ENCODE assay signal across 8 cellular contexts in the genomic region with DNA sequence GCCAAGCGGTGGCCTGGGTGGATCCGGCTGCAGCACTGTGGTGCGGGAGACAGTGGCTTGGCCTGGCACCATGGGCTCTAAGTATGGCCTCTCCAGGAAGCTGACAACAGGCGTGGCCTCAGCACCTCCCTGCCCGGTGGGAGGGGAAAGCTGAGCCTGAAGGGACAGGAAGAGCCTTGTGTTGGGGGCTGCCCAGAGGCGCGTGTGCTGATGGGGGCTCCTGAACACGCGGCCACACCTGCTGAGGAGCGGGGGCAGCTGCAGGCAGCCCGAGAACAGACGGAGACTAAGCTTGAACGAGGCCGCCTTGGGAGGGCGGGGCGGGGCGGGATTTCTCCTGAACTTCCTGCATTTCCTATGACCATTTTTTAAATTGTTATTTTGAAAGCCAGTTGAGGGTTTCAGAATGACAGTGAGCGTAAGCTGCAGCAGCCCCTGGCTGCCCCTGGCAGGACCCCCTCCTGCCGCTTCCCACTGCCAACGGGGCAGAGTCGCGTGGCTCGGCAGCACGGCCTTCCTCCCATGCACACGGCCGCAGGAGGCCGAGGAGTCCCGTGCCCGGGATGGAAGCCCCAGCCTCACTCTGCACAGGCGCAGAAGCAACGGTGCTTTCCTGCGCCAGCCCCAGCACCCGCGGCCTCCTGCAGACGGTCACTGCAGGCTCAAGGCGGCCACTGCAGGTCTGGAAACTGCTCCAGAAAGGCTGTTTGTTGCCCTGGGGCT. TPM values are rescaled to one million over a fixed set of nuclear protein-coding genes. Genes with fewer than 3 reads are reported as not detected.
A peak's percentile ranks its signal among the peaks of the same experiment; 100 is the strongest.
DNase-seq lines count a peak whose midpoint lies in the region; ATAC-seq and TF ChIP-seq lines count a peak whose summit lies in the region.

No MANE protein-coding gene starts in this region.

- TF ChIP-seq POLR2A in transverse colon (IDR thresholded peaks at IDR 0.05), result no peak

- peaks cover 16% of the 10 kb centered on the region for H3K4me1 ChIP-seq in CD4-positive, alpha-beta memory T cell (ENCODE audit: insufficient read depth, low read length)
- peaks cover 0 to 14% (median 5%) of the 10 kb centered on the region in 4 donors for H3K4me1 ChIP-seq in transverse colon

- H3K36me3 Mint-ChIP-seq in CD4-positive, alpha-beta memory T cell, result peaks cover 3 to 4% of the 10 kb centered on the region in 2 donors
- H3K36me3 Mint-ChIP-seq in activated CD4-positive, alpha-beta memory T cell treated with anti-CD3 and anti-CD28 coated beads for 36 hours, result no peaks in the 10 kb centered on the region

- intact Hi-C loops in CD4-positive, alpha-beta memory T cell (cut with micrococcal nuclease), result no loop called here
- intact Hi-C loops in activated CD4-positive, alpha-beta memory T cell treated with anti-CD3 and anti-CD28 coated beads for 36 hours (cut with micrococcal nuclease), result loop anchor here (5.0 kb wide), 1 partner anchor 217 kb away; no protein-coding TSS in a partner anchor
- intact Hi-C loops in transverse colon (cut with DNase I; ENCODE audit: low total_unique reads), result loop anchor here (5.0 kb wide), 1 partner anchor 222 kb away; no protein-coding TSS in a partner anchor

- WGBS in transverse colon (ENCODE audit: low coverage in 1 of 2), 2 donors, result 53 to 73% methylated on average over 10 to 29 of the region's 36 CpGs

- no peak overlapping the region for H3K4me3 ChIP-seq in CD4-positive, alpha-beta memory T cell (ENCODE audit: low read length in 2 of 2)
- peak overlapping the region in 3 of 4 donors; percentile 6 to 32 (median 15) for H3K4me3 ChIP-seq in transverse colon

- H3K27ac ChIP-seq in CD4-positive, alpha-beta memory T cell (ENCODE audit: low read depth, low read length), result peak overlapping the region; percentile 8
- peak overlapping the region; percentile 14 to 63 (median 48) for H3K27ac ChIP-seq in transverse colon

- no peaks in the 10 kb centered on the region for H3K9me3 Mint-ChIP-seq in CD4-positive, alpha-beta memory T cell
- H3K9me3 Mint-ChIP-seq in activated CD4-positive, alpha-beta memory T cell treated with anti-CD3 and anti-CD28 coated beads for 36 hours, result no peaks in the 10 kb centered on the region

- no peaks in the 10 kb centered on the region for H3K27me3 ChIP-seq in CD4-positive, alpha-beta memory T cell (ENCODE audit: insufficient read depth, low read length)
- no peaks in the 10 kb centered on the region for H3K27me3 ChIP-seq in transverse colon

- TF ChIP-seq EP300 in transverse colon (IDR thresholded peaks at IDR 0.05; ENCODE audit: low read depth), result no peak

- POLR2A ChIA-PET in CD4-positive, alpha-beta memory T cell (lab: Charles Lee; ENCODE audit: partially characterized antibody), result interaction anchor here (1.1 kb wide), 1 partner anchor 167 kb away, joined by 3 read pairs; a partner anchor contains a TSS
- POLR2A ChIA-PET in activated CD4-positive, alpha-beta memory T cell treated with anti-CD3 and anti-CD28 coated beads for 36 hours (lab: Charles Lee), result no interaction called here

- no peaks in the 10 kb centered on the region for H3K9me3 ChIP-seq in CD4-positive, alpha-beta memory T cell (ENCODE audit: control insufficient read depth in 1 of 2, low read length in 2 of 2)
- no peaks in the 10 kb centered on the region for H3K9me3 ChIP-seq in transverse colon

- peak in 2 of 5 donors; percentile 19 to 27 for DNase-seq in CD4-positive, alpha-beta memory T cell
- peak; percentile 54 for DNase-seq in activated CD4-positive, alpha-beta memory T cell treated with anti-CD3 and anti-CD28 coated beads for 36 hours
- DNase-seq in iris pigment epithelial cell (ENCODE audit: low read depth) (peak; percentile 26), transverse colon (peak; percentile 22), SKM-1 (lab: John Stamatoyannopoulos, UW; ENCODE audit: unreplicated experiment) (no peak)

- peak overlapping the region; percentile 79 to 88 (median 84) for H3K4me3 Mint-ChIP-seq in CD4-positive, alpha-beta memory T cell
- peak overlapping the region; percentile 63 for H3K4me3 Mint-ChIP-seq in activated CD4-positive, alpha-beta memory T cell treated with anti-CD3 and anti-CD28 coated beads for 36 hours

- in situ Hi-C loops in transverse colon (cut with MboI; ENCODE audit: low pct_ligation_motif_present in 1 of 4, low pct_unique_long_range_greater_than_20kb in 1 of 4, low sequenced_read_pairs in 3 of 4), result loop anchor here (10.0 to 25.0 kb wide), 4 partner anchors 107 to 407 kb away; a partner anchor contains a TSS

- H3K36me3 ChIP-seq in CD4-positive, alpha-beta memory T cell (ENCODE audit: insufficient read depth, low read length), result no peaks in the 10 kb centered on the region
- no peaks in the 10 kb centered on the region for H3K36me3 ChIP-seq in transverse colon

- H3K27me3 Mint-ChIP-seq in CD4-positive, alpha-beta memory T cell, result no peaks in the 10 kb centered on the region
- H3K27me3 Mint-ChIP-seq in activated CD4-positive, alpha-beta memory T cell treated with anti-CD3 and anti-CD28 coated beads for 36 hours, result no peaks in the 10 kb centered on the region

- H3K4me1 Mint-ChIP-seq in CD4-positive, alpha-beta memory T cell, result peaks cover 9 to 15% (median 12%) of the 10 kb centered on the region in 4 donors
- peaks cover 18% of the 10 kb centered on the region for H3K4me1 Mint-ChIP-seq in activated CD4-positive, alpha-beta memory T cell treated with anti-CD3 and anti-CD28 coated beads for 36 hours (ENCODE audit: low read depth)

- TF ChIP-seq CTCF in transverse colon (IDR thresholded peaks at IDR 0.05), result no peak

- ATAC-seq in GM21723 (IDR thresholded peaks at IDR 0.05; ENCODE audit: unreplicated experiment) (peak; percentile 78), HG03521 (IDR thresholded peaks at IDR 0.05; ENCODE audit: unreplicated experiment) (no peak), HG03460 (IDR thresholded peaks at IDR 0.05; ENCODE audit: unreplicated experiment) (no peak)

- H3K27ac Mint-ChIP-seq in CD4-positive, alpha-beta memory T cell, result peak overlapping the region; percentile 69 to 93 (median 80)
- H3K27ac Mint-ChIP-seq in activated CD4-positive, alpha-beta memory T cell treated with anti-CD3 and anti-CD28 coated beads for 36 hours, result peak overlapping the region; percentile 78

- CTCF ChIA-PET in CD4-positive, alpha-beta memory T cell (lab: Charles Lee; ENCODE audit: partially characterized antibody), result no interaction called here
- CTCF ChIA-PET in activated CD4-positive, alpha-beta memory T cell treated with anti-CD3 and anti-CD28 coated beads for 36 hours (lab: Charles Lee), result no interaction called here

RNA-seq across cellular contexts. Expression of a gene that starts 43.2 kb away (rescaled TPM):
- total RNA-seq in CD4-positive, alpha-beta memory T cell, result 1 to 10 TPM in 1 of 2 experiments, under 1 TPM in 1; 0.58 to 1.8 TPM
- polyA plus RNA-seq in CD4-positive, alpha-beta memory T cell, result under 1 TPM; 0.21 to 0.24 TPM
- total RNA-seq in activated CD4-positive, alpha-beta memory T cell treated with anti-CD3 and anti-CD28 coated beads for 36 hours, result 1 to 10 TPM; 7.0 to 7.2 TPM
- total RNA-seq in transverse colon, result under 1 TPM in 1 of 4 donors, not detected in 3; 0.79 TPM

Comparison
In these comparisons a context has a peak if more than half of its experiments do, and no peak if none do; other contexts are left out.
1. H3K4me3 ChIP-seq: peak in transverse colon (3 of 4); none in CD4-positive, alpha-beta memory T cell (0 of 2).